ENCODE assay signal across 8 cellular contexts in genomic region chr3:5122741-5123706, GRCh38. TPM values are rescaled to one million over a fixed set of nuclear protein-coding genes. Genes with fewer than 3 reads are reported as not detected.
A peak's percentile ranks its signal among the peaks of the same experiment; 100 is the strongest.
DNase-seq lines count a peak whose midpoint lies in the region; ATAC-seq and TF ChIP-seq lines count a peak whose summit lies in the region.

No MANE protein-coding gene starts in this region.

- TF ChIP-seq CTCF in GM12872 (IDR thresholded peaks at IDR 0.05; ENCODE audit: insufficient read depth, low read depth, low read length) (peak; percentile 15; the same call in 1 of the 3 replicates), HEK293 (tag by site-specific recombination; IDR thresholded peaks at IDR 0.05) (no peak), uterus (IDR thresholded peaks at IDR 0.05) (no peak)

- CTCF ChIA-PET in HEK293 (lab: Yijun Ruan, JAX), result interaction anchor here (0.6 to 1.8 kb wide), 7 partner anchors 13 to 412 kb away, joined by 3 to 9 read pairs (median 4); partner anchors contain the start of gene EDEM1

- ATAC-seq in naive B cell (ENCODE audit: low read depth in 2 of 2), result peak; percentile 14 to 31

- H3K27ac Mint-ChIP-seq in activated T-helper 1 cell treated with anti-CD3 and anti-CD28 coated beads, Interleukin-12 subunit alpha, Interleukin-12 subunit beta, Interleukin-2, Interleukin-4 antibody, amounts not matched to agents 30 ng/mL and 10 ng/mL and 1 ng/mL, durations not matched to agents 14 hours and 24 hours and 36 hours, result peak overlapping the region; percentile 87
- peak overlapping the region; percentile 94 to 99 (median 98) for H3K27ac Mint-ChIP-seq in naive B cell

- peaks cover 3% of the 10 kb centered on the region for H3K4me1 ChIP-seq in HEK293 (ENCODE audit: control insufficient read depth, insufficient read depth, low read length)
- H3K4me1 ChIP-seq in uterus, result peaks cover 5 to 12% of the 10 kb centered on the region in 2 donors

- H3K27me3 ChIP-seq in uterus, result no peaks in the 10 kb centered on the region

- H3K27me3 Mint-ChIP-seq in activated T-helper 1 cell treated with anti-CD3 and anti-CD28 coated beads, Interleukin-12 subunit alpha, Interleukin-12 subunit beta, Interleukin-2, Interleukin-4 antibody, amounts not matched to agents 30 ng/mL and 10 ng/mL and 1 ng/mL, durations not matched to agents 14 hours and 24 hours and 36 hours (ENCODE audit: insufficient read depth), result no peaks in the 10 kb centered on the region
- no peaks in the 10 kb centered on the region for H3K27me3 Mint-ChIP-seq in naive B cell

- POLR2A ChIA-PET in HEK293 (lab: Yijun Ruan, JAX), result interaction anchor here (0.5 to 1.6 kb wide), 6 partner anchors 16 to 656 kb away, joined by 3 to 6 read pairs (median 4); partner anchors contain the start of genes BHLHE40 and SUMF1

- H3K36me3 Mint-ChIP-seq in activated T-helper 1 cell treated with anti-CD3 and anti-CD28 coated beads, Interleukin-12 subunit alpha, Interleukin-12 subunit beta, Interleukin-2, Interleukin-4 antibody, amounts not matched to agents 30 ng/mL and 10 ng/mL and 1 ng/mL, durations not matched to agents 14 hours and 24 hours and 36 hours (ENCODE audit: low read depth), result peaks cover 12% of the 10 kb centered on the region
- no peaks in the 10 kb centered on the region for H3K36me3 Mint-ChIP-seq in naive B cell

- H3K4me1 Mint-ChIP-seq in activated T-helper 1 cell treated with anti-CD3 and anti-CD28 coated beads, Interleukin-12 subunit alpha, Interleukin-12 subunit beta, Interleukin-2, Interleukin-4 antibody, amounts not matched to agents 30 ng/mL and 10 ng/mL and 1 ng/mL, durations not matched to agents 14 hours and 24 hours and 36 hours (ENCODE audit: low read depth), result peaks cover 44% of the 10 kb centered on the region
- H3K4me1 Mint-ChIP-seq in naive B cell, result peaks cover 29 to 47% (median 42%) of the 10 kb centered on the region in 3 donors

- no peak for TF ChIP-seq POLR2A in uterus (IDR thresholded peaks at IDR 0.05)

- DNase-seq in NCI-H2029 (lab: John Stamatoyannopoulos, UW) (peak; percentile 17), fibroblast of peridontal ligament (ENCODE audit: extremely low read depth) (peak; percentile 80), naive B cell (peak; percentile 20), uterus (peak; percentile 25 to 31), NCI-H226 (no peak)
- DNase-seq in activated T-helper 1 cell treated with anti-CD3 and anti-CD28 coated beads, Interleukin-12 subunit alpha, Interleukin-12 subunit beta, Interleukin-2, Interleukin-4 antibody, amounts not matched to agents 30 ng/mL and 10 ng/mL and 1 ng/mL, durations not matched to agents 14 hours and 24 hours and 36 hours (ENCODE audit: low spot score), result peak; percentile 4

- no peaks in the 10 kb centered on the region for H3K9me3 ChIP-seq in HEK293 (ENCODE audit: control insufficient read depth, insufficient read depth, low read depth, low read length)
- no peaks in the 10 kb centered on the region for H3K9me3 ChIP-seq in uterus

- no peaks in the 10 kb centered on the region for H3K9me3 Mint-ChIP-seq in activated T-helper 1 cell treated with anti-CD3 and anti-CD28 coated beads, Interleukin-12 subunit alpha, Interleukin-12 subunit beta, Interleukin-2, Interleukin-4 antibody, amounts not matched to agents 30 ng/mL and 10 ng/mL and 1 ng/mL, durations not matched to agents 14 hours and 24 hours and 36 hours
- H3K9me3 Mint-ChIP-seq in naive B cell, result no peaks in the 10 kb centered on the region

- H3K27ac ChIP-seq in HEK293 (ENCODE audit: extremely low read depth, low read depth, low read length) (peak overlapping the region; percentile 35; the same call in 1 of the 2 replicates), uterus (peak overlapping the region; percentile 89 to 92)

- H3K4me3 ChIP-seq in HEK293 (ENCODE audit: low read depth, low read length) (peak overlapping the region; percentile 91), uterus (peak overlapping the region; percentile 94 to 100)

- peak overlapping the region; percentile 88 for H3K4me3 Mint-ChIP-seq in activated T-helper 1 cell treated with anti-CD3 and anti-CD28 coated beads, Interleukin-12 subunit alpha, Interleukin-12 subunit beta, Interleukin-2, Interleukin-4 antibody, amounts not matched to agents 30 ng/mL and 10 ng/mL and 1 ng/mL, durations not matched to agents 14 hours and 24 hours and 36 hours
- peak overlapping the region; percentile 85 to 97 (median 94) for H3K4me3 Mint-ChIP-seq in naive B cell

- intact Hi-C loops in activated T-helper 1 cell treated with anti-CD3 and anti-CD28 coated beads, Interleukin-12 subunit alpha, Interleukin-12 subunit beta, Interleukin-2, Interleukin-4 antibody, amounts not matched to agents 30 ng/mL and 10 ng/mL and 1 ng/mL, durations not matched to agents 14 hours and 24 hours and 36 hours (cut with micrococcal nuclease), result loop anchor here (1.0 to 10.0 kb wide), 13 partner anchors 13 to 1941 kb away; partner anchors contain the start of genes EDEM1, ITPR1, SETMAR and SUMF1
- intact Hi-C loops in uterus (cut with DNase I; ENCODE audit: low total_unique reads), result no loop called here

- no peaks in the 10 kb centered on the region; a peak in 1 of 3 replicates for H3K36me3 ChIP-seq in HEK293 (ENCODE audit: control insufficient read depth in 2 of 2, insufficient read depth in 1 of 2, low read length in 2 of 2)
- H3K36me3 ChIP-seq in uterus, result no peaks in the 10 kb centered on the region

TF ChIP-seq in HEK293, 187 proteins besides CTCF, POLR2A, EP300 and RAD21:
- TF ChIP-seq ZSCAN30 (tag by site-specific recombination; IDR thresholded peaks at IDR 0.05) (0 out of 2 replicates have a peak, but pooled peaks have one; percentile 6), PRDM1 (tag by site-specific recombination; IDR thresholded peaks at IDR 0.05) (peak; percentile 51; the same call in 1 of the 2 replicates), KLF9 (tag by site-specific recombination; IDR thresholded peaks at IDR 0.05; ENCODE audit: low read depth) (no peak), ZBTB26 (tag by site-specific recombination; optimal IDR thresholded peaks at IDR 0.05) (peak; percentile 4), ZNF335 (tag by site-specific recombination; conservative IDR thresholded peaks at IDR 0.05) (peak; percentile 84), ZNF221 (tag by site-specific recombination; IDR thresholded peaks at IDR 0.05; ENCODE audit: borderline replicate concordance) (no peak), PRDM10 (tag by site-specific recombination; IDR thresholded peaks at IDR 0.05) (peak; percentile 24; the same call in 1 of the 2 replicates), ZNF274 (IDR thresholded peaks at IDR 0.05; ENCODE audit: low read length) (no peak), ZNF274 (tag by site-specific recombination; IDR thresholded peaks at IDR 0.05; ENCODE audit: borderline replicate concordance) (no peak), ZXDB (tag by site-specific recombination; IDR thresholded peaks at IDR 0.05) (peak; percentile 10), ZIC2 (tag by site-specific recombination; IDR thresholded peaks at IDR 0.05) (0 out of 2 replicates have a peak, but pooled peaks have one; percentile 1), ZNF660 (tag by site-specific recombination; IDR thresholded peaks at IDR 0.05) (peak; percentile 46; the same call in 1 of the 2 replicates)

RNA-seq across cellular contexts. Expression of gene ARL8B, which starts 0.9 kb away (rescaled TPM):
- total RNA-seq in activated T-helper 1 cell treated with anti-CD3 and anti-CD28 coated beads, Interleukin-12 subunit alpha, Interleukin-12 subunit beta, Interleukin-2, Interleukin-4 antibody, amounts not matched to agents 30 ng/mL and 10 ng/mL and 1 ng/mL, durations not matched to agents 14 hours and 24 hours and 36 hours, result 43.4 and 51.0 TPM in 2 replicates
- 10 to 100 TPM; 36.7 to 64.8 (median 60.6) TPM for polyA plus RNA-seq in naive B cell (ENCODE audit: low read depth in 6 of 6)
- 10 to 100 TPM; 22.8 to 80.2 (median 51.2) TPM for total RNA-seq in uterus
